ENCODE assay signal across 8 cellular contexts in the genomic region with DNA sequence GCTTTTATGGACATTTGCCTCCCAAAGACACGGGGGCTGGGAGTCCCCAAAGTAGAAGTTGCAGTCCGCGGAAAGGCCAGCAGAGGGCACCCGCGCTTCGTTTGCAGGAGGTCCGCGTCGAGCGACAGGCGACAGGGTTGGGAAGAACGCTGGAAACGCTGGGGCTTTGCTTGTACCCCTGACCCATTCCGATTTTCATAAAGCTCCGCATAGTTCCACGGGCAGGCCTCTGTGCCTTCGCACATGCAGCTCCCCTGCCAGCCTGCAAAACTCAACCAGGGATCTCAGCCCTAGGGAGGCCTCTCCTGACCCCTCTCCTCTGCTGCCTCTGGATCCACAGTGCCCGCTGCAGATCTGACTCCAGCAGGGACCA. TPM values are rescaled to one million over a fixed set of nuclear protein-coding genes. Genes with fewer than 3 reads are reported as not detected.
A peak's percentile ranks its signal among the peaks of the same experiment; 100 is the strongest.
DNase-seq lines count a peak whose midpoint lies in the region; ATAC-seq and TF ChIP-seq lines count a peak whose summit lies in the region.

No MANE protein-coding gene starts in this region.

- TF ChIP-seq POLR2A in uterus (IDR thresholded peaks at IDR 0.05) = no peak

- no peak overlapping the region for H3K27ac Mint-ChIP-seq in activated naive CD8-positive, alpha-beta T cell treated with anti-CD3 and anti-CD28 coated beads, Interleukin-2, amount 10 ng/mL, durations not matched to agents 7 days and 5 days

- H3K9me3 Mint-ChIP-seq in activated naive CD8-positive, alpha-beta T cell treated with anti-CD3 and anti-CD28 coated beads, Interleukin-2, amount 10 ng/mL, durations not matched to agents 7 days and 5 days = no peaks in the 10 kb centered on the region

- H3K4me1 ChIP-seq in MM.1S (ENCODE audit: low read length) (no peaks in the 10 kb centered on the region), uterus (no peaks in the 10 kb centered on the region)

- H3K4me3 ChIP-seq in MM.1S (ENCODE audit: low read length) (no peak overlapping the region), uterus (no peak overlapping the region)

- intact Hi-C loops in cardiac septum (cut with DNase I) = loop anchor here (1.0 to 5.0 kb wide), 3 partner anchors 19 to 109 kb away; no protein-coding TSS in a partner anchor
- intact Hi-C loops in posterior vena cava (cut with DNase I) = loop anchor here (2.0 to 10.0 kb wide), 3 partner anchors 109 to 503 kb away; no protein-coding TSS in a partner anchor
- intact Hi-C loops in uterus (cut with DNase I; ENCODE audit: low total_unique reads) = loop anchor here (2.0 kb wide), 1 partner anchor 109 kb away; no protein-coding TSS in a partner anchor

- no peaks in the 10 kb centered on the region for H3K36me3 ChIP-seq in MM.1S (replicated peaks; ENCODE audit: insufficient read depth, low read length)
- no peaks in the 10 kb centered on the region for H3K36me3 ChIP-seq in uterus

- no peaks in the 10 kb centered on the region for H3K79me2 ChIP-seq in MM.1S (ENCODE audit: low read length)

- peaks cover 38% of the 10 kb centered on the region for H3K27me3 Mint-ChIP-seq in activated naive CD8-positive, alpha-beta T cell treated with anti-CD3 and anti-CD28 coated beads, Interleukin-2, amount 10 ng/mL, durations not matched to agents 7 days and 5 days

- H3K27ac ChIP-seq in MM.1S (ENCODE audit: low read length) (no peak overlapping the region), uterus (no peak overlapping the region)

- no peak overlapping the region for H3K4me3 Mint-ChIP-seq in activated naive CD8-positive, alpha-beta T cell treated with anti-CD3 and anti-CD28 coated beads, Interleukin-2, amount 10 ng/mL, durations not matched to agents 7 days and 5 days

- DNase-seq in EH (ENCODE audit: low read depth) = peak; percentile 68
- peak; percentile 68 for DNase-seq in MM.1S
- peak; percentile 58 for DNase-seq in SW480 (ENCODE audit: low spot score)
- peak; percentile 87 for DNase-seq in activated naive CD8-positive, alpha-beta T cell treated with anti-CD3 and anti-CD28 coated beads, Interleukin-2, amount 10 ng/mL, durations not matched to agents 7 days and 5 days
- peak; percentile 93 for DNase-seq in cardiac septum (ENCODE audit: low spot score)
- DNase-seq in posterior vena cava (ENCODE audit: low spot score) = peak; percentile 95
- DNase-seq in uterus = peak; percentile 82 to 84

- no peaks in the 10 kb centered on the region for H3K9me2 ChIP-seq in MM.1S (replicated peaks; ENCODE audit: insufficient read depth, low read length)

- H3K36me3 Mint-ChIP-seq in activated naive CD8-positive, alpha-beta T cell treated with anti-CD3 and anti-CD28 coated beads, Interleukin-2, amount 10 ng/mL, durations not matched to agents 7 days and 5 days = no peaks in the 10 kb centered on the region

- no peaks in the 10 kb centered on the region for H4K20me1 ChIP-seq in MM.1S (ENCODE audit: insufficient read depth, low read length)

- H3K9ac ChIP-seq in MM.1S (ENCODE audit: low read length) = no peak overlapping the region

- peak; percentile 93 for TF ChIP-seq CTCF in MM.1S (IDR thresholded peaks at IDR 0.05; ENCODE audit: low read length)
- TF ChIP-seq CTCF in uterus (IDR thresholded peaks at IDR 0.05) = peak; percentile 95 to 98 (median 96)

- H2AFZ ChIP-seq in MM.1S (ENCODE audit: low read length) = no peak overlapping the region

- H3K9me3 ChIP-seq in MM.1S (replicated peaks; ENCODE audit: insufficient read depth, low read length) = no peaks in the 10 kb centered on the region
- no peaks in the 10 kb centered on the region for H3K9me3 ChIP-seq in uterus

- no peaks in the 10 kb centered on the region for H3F3A ChIP-seq in MM.1S (ENCODE audit: insufficient read depth, low read length)

- H3K4me2 ChIP-seq in MM.1S (ENCODE audit: low read depth, low read length) = peak overlapping the region; percentile 61

- POLR2A ChIA-PET in activated naive CD8-positive, alpha-beta T cell treated with anti-CD3 and anti-CD28 coated beads, Interleukin-2, amount 10 ng/mL, durations not matched to agents 7 days and 5 days (lab: Charles Lee) = interaction anchor here (0.6 to 0.8 kb wide), 2 partner anchors 84 to 127 kb away, joined by 3 read pairs; no protein-coding TSS in a partner anchor

- peak; percentile 50 for ATAC-seq in activated naive CD8-positive, alpha-beta T cell treated with anti-CD3 and anti-CD28 coated beads, Interleukin-2, amount 10 ng/mL, durations not matched to agents 7 days and 5 days (ENCODE audit: low read depth)
- no peak for ATAC-seq in HG02973 (IDR thresholded peaks at IDR 0.05; ENCODE audit: unreplicated experiment)

- peaks cover 2% of the 10 kb centered on the region for H3K4me1 Mint-ChIP-seq in activated naive CD8-positive, alpha-beta T cell treated with anti-CD3 and anti-CD28 coated beads, Interleukin-2, amount 10 ng/mL, durations not matched to agents 7 days and 5 days

- H3K27me3 ChIP-seq in MM.1S (replicated peaks; ENCODE audit: insufficient read depth, low read length) = peaks cover 43% of the 10 kb centered on the region
- H3K27me3 ChIP-seq in uterus = no peaks in the 10 kb centered on the region

RNA-seq across cellular contexts. Expression of a gene that starts 44.2 kb away (rescaled TPM):
- 100 to 1,000 TPM; 474 to 485 TPM for total RNA-seq in activated naive CD8-positive, alpha-beta T cell treated with anti-CD3 and anti-CD28 coated beads, Interleukin-2, amount 10 ng/mL, durations not matched to agents 7 days and 5 days
- total RNA-seq in cardiac septum (14.2 TPM), posterior vena cava (100 to 1,000 TPM in 1 of 2 donors, 10 to 100 TPM in 1; 80.1 to 120 TPM), uterus (10 to 100 TPM in 3 of 4 donors, 1 to 10 TPM in 1; 6.1 to 76.8 (median 15.8) TPM)
